In the genomic region with DNA sequence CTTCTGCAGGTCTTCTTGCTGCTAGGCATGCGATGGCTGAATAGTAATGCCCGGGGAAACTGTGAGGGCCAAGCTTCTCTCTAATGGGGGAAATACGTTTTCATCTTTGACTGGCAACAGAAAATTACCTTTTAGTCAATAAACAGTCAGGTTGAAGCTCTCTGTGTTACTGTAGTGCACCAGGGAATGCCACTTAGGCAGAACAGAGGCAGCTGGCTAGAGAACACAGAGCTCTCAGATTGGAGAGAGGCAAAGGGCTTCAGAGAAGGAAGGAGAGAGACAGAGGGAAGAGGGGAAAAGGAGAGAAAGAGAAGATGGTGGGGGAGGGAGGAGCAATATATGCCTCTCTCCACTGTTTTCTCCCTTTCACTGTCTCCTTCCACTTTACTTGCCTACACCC, we compare ENCODE assay signal across 22 cellular contexts. TPM values are rescaled to one million over a fixed set of nuclear protein-coding genes. Genes with fewer than 3 reads are reported as not detected.
DNase-seq lines count a peak whose midpoint lies in the region; ATAC-seq and TF ChIP-seq lines count a peak whose summit lies in the region.
"Had no signal": no experiment of that assay in that cellular context is flagged by ENCODE, and none has a peak within 500 bp of the region (broad histone marks: within the 10 kb centered on the region; RNA-seq: fewer than 3 reads in every experiment).

No MANE protein-coding gene starts in this region.

- no peak overlapping the region for H3K4me2 ChIP-seq in mammary epithelial cell (ENCODE audit: insufficient read depth, low read depth, low read length)
- H3K4me2 ChIP-seq: A549, BLaER1, PC-9 had no signal

- H3K36me3 Mint-ChIP-seq in MCF 10A (ENCODE audit: insufficient read depth, unreplicated experiment) (no peaks in the 10 kb centered on the region), nephron progenitor cell (ENCODE audit: low read depth) (no peaks in the 10 kb centered on the region)
- H3K36me3 Mint-ChIP-seq: CD8-positive, alpha-beta T cell had no signal

- in situ Hi-C loops in mammary epithelial cell (cut with MboI; ENCODE audit: low sequenced_read_pairs in 2 of 2) = no loop called here

- WGBS in mammary epithelial cell (ENCODE audit: low coverage, missing lambda C conversion rate) = 89% methylated on average over 3 of the region's 3 CpGs

- no peaks in the 10 kb centered on the region for H3K9me3 Mint-ChIP-seq in MCF 10A (ENCODE audit: unreplicated experiment)
- peaks cover 8% of the 10 kb centered on the region for H3K9me3 Mint-ChIP-seq in nephron progenitor cell
- H3K9me3 Mint-ChIP-seq: CD8-positive, alpha-beta T cell had no signal

- H3K4me1 ChIP-seq in mammary epithelial cell (ENCODE audit: insufficient read depth, low read length) (no peaks in the 10 kb centered on the region), upper lobe of right lung (peaks cover 5% of the 10 kb centered on the region)

- H3K27me3 ChIP-seq in mammary epithelial cell (ENCODE audit: insufficient read depth, low read length) (no peaks in the 10 kb centered on the region), upper lobe of right lung (no peaks in the 10 kb centered on the region)
- H3K27me3 ChIP-seq: BLaER1 had no signal

- H3K4me3 ChIP-seq in mammary epithelial cell (replicated peaks in 1 of 3; ENCODE audit: insufficient read depth in 1 of 3, low read depth in 2 of 3, low read length in 3 of 3) (no peak overlapping the region), upper lobe of right lung (no peak overlapping the region)
- H3K4me3 ChIP-seq: A549, BLaER1, GM23248, PC-9 had no signal

- H3K9ac ChIP-seq in mammary epithelial cell (ENCODE audit: insufficient read depth, low read length) = no peak overlapping the region
- H3K9ac ChIP-seq: BLaER1, GM23248 had no signal

- BruUV-seq in mammary epithelial cell (replicated peaks; lab: Mats Ljungman, UMichigan) (no TSS peak), MCF 10A (replicated peaks; lab: Mats Ljungman, UMichigan) (no TSS peak)

- ATAC-seq in upper lobe of right lung (peak; percentile 43), omental fat pad (ENCODE audit: low FRiP score) (no peak)
- ATAC-seq: CD8-positive, alpha-beta T cell; SK-N-SH treated with all-trans-retinoic acid at 6 μM for 48 hours had no signal

- POLR2A ChIA-PET in MCF 10A (lab: Yijun Ruan, JAX) = no interaction called here

- peak overlapping the region; percentile 26 for H2AFZ ChIP-seq in mammary epithelial cell (ENCODE audit: low read depth, low read length)
- H2AFZ ChIP-seq: GM23248, PC-9 had no signal

- CTCF ChIA-PET in mammary epithelial cell (lab: Charles Lee; ENCODE audit: low non-redundant PET) = no interaction called here
- CTCF ChIA-PET in MCF 10A (lab: Yijun Ruan, JAX) = interaction anchor here (1.0 to 2.8 kb wide), 2 partner anchors 11 to 232 kb away, joined by 5 to 14 read pairs; no protein-coding TSS in a partner anchor

- H4K20me1 ChIP-seq in mammary epithelial cell (ENCODE audit: insufficient read depth, low read length) = no peaks in the 10 kb centered on the region
- H4K20me1 ChIP-seq: BLaER1 had no signal

- no peak for DNase-seq in mammary epithelial cell
- no peak for DNase-seq in MCF 10A (ENCODE audit: unreplicated experiment)
- no peak for DNase-seq in nephron progenitor cell
- DNase-seq in upper lobe of right lung = no peak
- no peak for DNase-seq in omental fat pad (ENCODE audit: low spot score)
- DNase-seq in NCI-H1694 treated with DMSO at 0.1 percent for 48 hours (lab: John Stamatoyannopoulos, UW) = no peak
- no peak for DNase-seq in stimulated activated CD8-positive, alpha-beta memory T cell treated with anti-CD3 and anti-CD28 coated beads, Interleukin-4, amount 100 ng/mL, for 48 hours
- DNase-seq: Calu3; CD8-positive, alpha-beta T cell; GM23248; KBM-7; MV-4-11; NCI-H2029; NCI-H226; NCI-H524; PC-9; SIG-M5 had no signal

- peaks cover 12% of the 10 kb centered on the region for H3K4me1 Mint-ChIP-seq in MCF 10A (ENCODE audit: insufficient read depth, unreplicated experiment)
- H3K4me1 Mint-ChIP-seq in nephron progenitor cell = no peaks in the 10 kb centered on the region

- intact Hi-C loops in mammary epithelial cell (cut with micrococcal nuclease) = no loop called here
- intact Hi-C loops in MCF 10A (cut with micrococcal nuclease) = no loop called here
- intact Hi-C loops in upper lobe of right lung (cut with DNase I) = no loop called here

- H3K27me3 Mint-ChIP-seq in MCF 10A (ENCODE audit: insufficient read depth, unreplicated experiment) (no peaks in the 10 kb centered on the region), nephron progenitor cell (ENCODE audit: low read depth, poor library complexity) (peaks cover 2% of the 10 kb centered on the region)

- H3K36me3 ChIP-seq in mammary epithelial cell (ENCODE audit: insufficient read depth, low read length) (no peaks in the 10 kb centered on the region), upper lobe of right lung (no peaks in the 10 kb centered on the region)
- H3K36me3 ChIP-seq: BLaER1 had no signal

- H3K9me3 ChIP-seq in mammary epithelial cell (replicated peaks; ENCODE audit: insufficient read depth, low read length) (no peaks in the 10 kb centered on the region), upper lobe of right lung (no peaks in the 10 kb centered on the region)
- H3K9me3 ChIP-seq: A549, BLaER1 had no signal

- no peak overlapping the region for H3K27ac Mint-ChIP-seq in MCF 10A (ENCODE audit: low read depth, unreplicated experiment)
- H3K27ac Mint-ChIP-seq in nephron progenitor cell = peak overlapping the region; percentile 84
- H3K27ac Mint-ChIP-seq: CD8-positive, alpha-beta T cell had no signal

- H3K27ac ChIP-seq in mammary epithelial cell (ENCODE audit: insufficient read depth, low read depth, low read length) (no peak overlapping the region), VCaP (peak overlapping the region; percentile 84), upper lobe of right lung (peak overlapping the region; percentile 65)
- H3K27ac ChIP-seq: A549, BLaER1, GM23248, PC-9, RWPE1 had no signal

- H3K4me3 Mint-ChIP-seq in MCF 10A (ENCODE audit: unreplicated experiment) (no peak overlapping the region), nephron progenitor cell (no peak overlapping the region)
- H3K4me3 Mint-ChIP-seq: CD8-positive, alpha-beta T cell had no signal

- no peak for TF ChIP-seq CTCF in mammary epithelial cell (conservative IDR thresholded peaks at IDR 0.05 in 1 of 2, IDR thresholded peaks at IDR 0.05 in 1 of 2; ENCODE audit: extremely low read depth in 1 of 2, insufficient read depth in 1 of 2, low read depth in 1 of 2, low read length in 2 of 2)
- no peak for TF ChIP-seq CTCF in MCF 10A (IDR thresholded peaks at IDR 0.05; ENCODE audit: unreplicated experiment)
- TF ChIP-seq CTCF in VCaP (conservative IDR thresholded peaks at IDR 0.05) = no peak
- TF ChIP-seq CTCF in nephron progenitor cell (IDR thresholded peaks at IDR 0.05) = no peak
- TF ChIP-seq CTCF in upper lobe of right lung (IDR thresholded peaks at IDR 0.05) = no peak
- TF ChIP-seq CTCF in omental fat pad (IDR thresholded peaks at IDR 0.05) = no peak

- dilution Hi-C loops in mammary epithelial cell (cut with HindIII; ENCODE audit: low sequenced_read_pairs) = no loop called here

- H3K79me2 ChIP-seq in mammary epithelial cell (ENCODE audit: insufficient read depth, low read length) = no peaks in the 10 kb centered on the region

RNA-seq across cellular contexts. Expression of a gene that starts 6.7 kb away (rescaled TPM):
- total RNA-seq in mammary epithelial cell = 1 to 10 TPM in 1 of 2 donors, under 1 TPM in 1; 0.83 to 1.5 TPM
- 0.99 TPM for polyA plus RNA-seq in mammary epithelial cell
- polyA minus RNA-seq in mammary epithelial cell = not detected
- total RNA-seq in MCF 10A (2022) = 0.37 and 1.3 TPM in 2 replicates
- total RNA-seq in upper lobe of right lung = 67.4 TPM
- 10 to 100 TPM in 1 of 4 donors, 1 to 10 TPM in 2, not detected in 1; 3.1 to 18.7 (median 4.1) TPM for total RNA-seq in omental fat pad

RNA-seq across cellular contexts. Expression of a gene that starts 17.7 kb away (rescaled TPM):
- total RNA-seq in mammary epithelial cell = 10 to 100 TPM in 1 of 2 donors, 1 to 10 TPM in 1; 5.0 to 16.1 TPM
- 16.4 TPM for polyA plus RNA-seq in mammary epithelial cell
- polyA minus RNA-seq in mammary epithelial cell = 101 TPM
- 3.5 and 7.8 TPM in 2 replicates for total RNA-seq in MCF 10A (2022)
- 9.3 TPM for total RNA-seq in upper lobe of right lung
- total RNA-seq in omental fat pad = 10 to 100 TPM in 1 of 4 donors, 1 to 10 TPM in 3; 2.8 to 10.7 (median 5.5) TPM

RNA-seq across cellular contexts. Expression of a gene that starts 44.8 kb away (rescaled TPM):
- total RNA-seq in mammary epithelial cell (100 to 1,000 TPM; 727 to 735 TPM), MCF 10A (2022) (1,274 and 1,490 TPM in 2 replicates), upper lobe of right lung (665 TPM), omental fat pad (1,000 to 10,000 TPM in 2 of 4 donors, 100 to 1,000 TPM in 2; 968 to 1,190 (median 1,074) TPM)
- polyA plus RNA-seq in mammary epithelial cell = 545 TPM
- 66.8 TPM for polyA minus RNA-seq in mammary epithelial cell
